ENCODE assay signal across 27 cellular contexts in genomic region chr10:131211965-131212619, GRCh38.
A peak's percentile ranks its signal among the peaks of the same experiment; 100 is the strongest.
DNase-seq lines count a peak whose midpoint lies in the region; ATAC-seq lines count a peak whose summit lies in the region.
"Had no signal": no experiment of that assay in that cellular context is flagged by ENCODE, and none has a peak within 500 bp of the region (broad histone marks: within the 10 kb centered on the region; RNA-seq: fewer than 3 reads in every experiment).

No MANE protein-coding gene starts in this region.

- DNase-seq in activated effector memory CD4-positive, alpha-beta T cell treated with anti-CD3 and anti-CD28 coated beads, Interleukin-2, amount 50 U/mL, for 16 hours: peak; percentile 42
- DNase-seq in activated effector memory CD4-positive, alpha-beta T cell treated with Interleukin-2 at 50 U/mL for 16 hours: no peak
- DNase-seq in ecto neural progenitor cell (ENCODE audit: low spot score): peak; percentile 15
- peak; percentile 20 for DNase-seq in mesenteric fat pad (ENCODE audit: low spot score)
- no peak for DNase-seq in activated T-cell treated with anti-CD3 and anti-CD28 coated beads for 4 hours
- no peak for DNase-seq in middle frontal gyrus (ENCODE audit: extremely low spot score, low spot score)
- DNase-seq: 8988T; ACHN; BE2C; CD4-positive, CD25-positive, alpha-beta regulatory T cell; DMS79; EL; GDM1; HFFc6; NCI-H1092; NCI-H1417 treated with DMSO at 0.1 percent for 48 hours; NCI-H1694 treated with DMSO at 0.1 percent for 48 hours; NCI-H2081; NCI-H2171; NCI-H226; NCI-H510A; NCI-H69; SHP77 treated with DMSO at 0.1 percent for 48 hours had no signal

- no peak for ATAC-seq in GM21528 (IDR thresholded peaks at IDR 0.05; ENCODE audit: low FRiP score, unreplicated experiment)
- ATAC-seq: GM12878, GM23338, Panc1 had no signal

Comparison
In these comparisons a context has a peak if more than half of its experiments do, and no peak if none do; other contexts are left out.
1. DNase-seq: peak in activated effector memory CD4-positive, alpha-beta T cell treated with anti-CD3 and anti-CD28 coated beads, Interleukin-2, amount 50 U/mL, for 16 hours (single experiment), ecto neural progenitor cell (single experiment) and mesenteric fat pad (single experiment); none in activated effector memory CD4-positive, alpha-beta T cell treated with Interleukin-2 at 50 U/mL for 16 hours (single experiment), activated T-cell treated with anti-CD3 and anti-CD28 coated beads for 4 hours (single experiment) and middle frontal gyrus (single experiment).